In the genomic region with DNA sequence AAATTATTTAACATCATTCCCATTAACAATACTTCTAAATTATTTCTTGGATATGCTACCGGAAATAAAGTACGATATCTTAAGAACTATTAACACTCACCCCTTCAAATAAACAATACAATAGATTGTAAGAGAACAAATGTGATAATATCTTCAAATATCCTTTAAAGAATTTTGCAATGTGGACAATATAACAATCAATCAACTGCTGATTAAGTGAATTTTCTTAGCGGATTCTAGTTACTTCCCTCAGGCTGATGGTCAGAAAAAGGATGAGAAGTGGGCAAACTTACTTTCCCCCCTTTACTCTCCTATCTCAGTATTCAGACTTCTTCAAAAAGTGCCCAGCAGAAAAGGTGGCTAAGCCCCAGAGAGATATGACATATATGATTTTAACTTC, we compare ENCODE assay signal across 17 cellular contexts. TPM values are rescaled to one million over a fixed set of nuclear protein-coding genes. Genes with fewer than 3 reads are reported as not detected.
DNase-seq lines count a peak whose midpoint lies in the region; ATAC-seq, FAIRE-seq and TF ChIP-seq lines count a peak whose summit lies in the region.
"Had no signal": no experiment of that assay in that cellular context is flagged by ENCODE, and none has a peak within 500 bp of the region (broad histone marks: within the 10 kb centered on the region; RNA-seq: fewer than 3 reads in every experiment).

No MANE protein-coding gene starts in this region.

- DNase-seq in CD14-positive monocyte (ENCODE audit: low spot score) (no peak), NCI-H2227 (lab: John Stamatoyannopoulos, UW; ENCODE audit: unreplicated experiment) (no peak), Right ventricle myocardium superior (no peak)
- DNase-seq in activated naive CD8-positive, alpha-beta T cell treated with anti-CD3 and anti-CD28 coated beads for 36 hours, result no peak
- DNase-seq in naive thymus-derived CD8-positive, alpha-beta T cell, result no peak
- no peak for DNase-seq in activated CD4-positive, CD25-positive, alpha-beta regulatory T cell (lab: John Stamatoyannopoulos, UW)
- DNase-seq: activated CD4-positive, CD25-positive, alpha-beta regulatory T cell treated with anti-CD3 and anti-CD28 coated beads, Interleukin-2, amount 50 U/mL, for 72 hours; activated CD8-positive, alpha-beta memory T cell treated with anti-CD3 and anti-CD28 coated beads, Interleukin-2, amount 50 U/mL, for 48 hours; NCI-H1694; NCI-H345; NK-92 treated with Interleukin-12 subunit alpha and Interleukin-12 subunit beta, amount 100 ng/mL, for 24 hours; SHP77; stimulated activated CD4-positive, alpha-beta T cell treated with anti-CD3 and anti-CD28 coated beads, Interleukin-2, amount 100 ng/mL, for 48 hours had no signal

- FAIRE-seq in G401.6 (lab: Jason Lieb, UNC), result peak; percentile 39
- FAIRE-seq: endometrium, GM12892 had no signal

- H3K27me3 Mint-ChIP-seq in CD14-positive monocyte (ENCODE audit: low read depth in 3 of 3), result no peaks in the 10 kb centered on the region
- H3K27me3 Mint-ChIP-seq in activated naive CD8-positive, alpha-beta T cell treated with anti-CD3 and anti-CD28 coated beads for 36 hours, result no peaks in the 10 kb centered on the region
- no peaks in the 10 kb centered on the region for H3K27me3 Mint-ChIP-seq in naive thymus-derived CD8-positive, alpha-beta T cell

- POLR2A ChIA-PET in naive thymus-derived CD8-positive, alpha-beta T cell (lab: Charles Lee), result interaction anchor here (1.0 to 4.4 kb wide), 2 partner anchors 11 to 15 kb away, joined by 3 to 26 read pairs; partner anchors contain the start of gene NFE2L2

- TF ChIP-seq CTCF in CD14-positive monocyte (IDR thresholded peaks at IDR 0.05), result no peak

- H3K27ac Mint-ChIP-seq in CD14-positive monocyte, result peak overlapping the region in 5 of 7 donors; percentile 20 to 98 (median 42)
- peak overlapping the region; percentile 60 for H3K27ac Mint-ChIP-seq in activated naive CD8-positive, alpha-beta T cell treated with anti-CD3 and anti-CD28 coated beads for 36 hours
- peak overlapping the region in 6 of 10 donors; percentile 24 to 86 (median 66) for H3K27ac Mint-ChIP-seq in naive thymus-derived CD8-positive, alpha-beta T cell

- no peak for ATAC-seq in naive thymus-derived CD8-positive, alpha-beta T cell
- no peak for ATAC-seq in GM19463 (IDR thresholded peaks at IDR 0.05; ENCODE audit: unreplicated experiment)
- no peak for ATAC-seq in Right ventricle myocardium superior (ENCODE audit: poor library complexity)

- intact Hi-C loops in CD14-positive monocyte (cut with micrococcal nuclease), result no loop called here
- intact Hi-C loops in Right ventricle myocardium superior (cut with DNase I), result no loop called here

- H3K36me3 Mint-ChIP-seq in CD14-positive monocyte, result peaks cover 25 to 31% of the 10 kb centered on the region in 2 donors
- peaks cover 75% of the 10 kb centered on the region for H3K36me3 Mint-ChIP-seq in activated naive CD8-positive, alpha-beta T cell treated with anti-CD3 and anti-CD28 coated beads for 36 hours
- H3K36me3 Mint-ChIP-seq in naive thymus-derived CD8-positive, alpha-beta T cell, result peaks cover 4 to 46% (median 11%) of the 10 kb centered on the region in 3 donors

- peaks cover 71% of the 10 kb centered on the region for H3K4me1 Mint-ChIP-seq in CD14-positive monocyte
- peaks cover 83% of the 10 kb centered on the region for H3K4me1 Mint-ChIP-seq in activated naive CD8-positive, alpha-beta T cell treated with anti-CD3 and anti-CD28 coated beads for 36 hours
- H3K4me1 Mint-ChIP-seq in naive thymus-derived CD8-positive, alpha-beta T cell, result peaks cover 47 to 93% (median 91%) of the 10 kb centered on the region in 4 donors

- peaks cover 0 to 6% (median 0%) of the 10 kb centered on the region in 7 donors for H3K9me3 Mint-ChIP-seq in CD14-positive monocyte
- peaks cover 10% of the 10 kb centered on the region for H3K9me3 Mint-ChIP-seq in activated naive CD8-positive, alpha-beta T cell treated with anti-CD3 and anti-CD28 coated beads for 36 hours
- no peaks in the 10 kb centered on the region for H3K9me3 Mint-ChIP-seq in naive thymus-derived CD8-positive, alpha-beta T cell

- no peak overlapping the region for H3K4me3 Mint-ChIP-seq in CD14-positive monocyte
- no peak overlapping the region for H3K4me3 Mint-ChIP-seq in activated naive CD8-positive, alpha-beta T cell treated with anti-CD3 and anti-CD28 coated beads for 36 hours
- peak overlapping the region in 3 of 10 donors; percentile 24 to 95 (median 45) for H3K4me3 Mint-ChIP-seq in naive thymus-derived CD8-positive, alpha-beta T cell

RNA-seq across cellular contexts. Expression of gene NFE2L2, which starts 10.8 kb away (rescaled TPM):
- 10 to 100 TPM; 38.7 to 51.6 TPM for polyA plus RNA-seq in CD14-positive monocyte
- total RNA-seq in activated naive CD8-positive, alpha-beta T cell treated with anti-CD3 and anti-CD28 coated beads for 36 hours, result 10 to 100 TPM; 68.3 to 70.3 TPM
- total RNA-seq in naive thymus-derived CD8-positive, alpha-beta T cell, result 10 to 100 TPM; 93.6 to 96.9 TPM
- polyA plus RNA-seq in naive thymus-derived CD8-positive, alpha-beta T cell, result 10 to 100 TPM; 48.2 to 57.8 (median 56.0) TPM
- total RNA-seq in Right ventricle myocardium superior, result 45.8 TPM

RNA-seq across cellular contexts. Expression of gene HNRNPA3, which starts 41.1 kb away (rescaled TPM):
- polyA plus RNA-seq in CD14-positive monocyte, result 10 to 100 TPM; 26.5 to 43.0 TPM
- 100 to 1,000 TPM; 253 to 254 TPM for total RNA-seq in activated naive CD8-positive, alpha-beta T cell treated with anti-CD3 and anti-CD28 coated beads for 36 hours
- total RNA-seq in naive thymus-derived CD8-positive, alpha-beta T cell, result 100 to 1,000 TPM; 156 to 158 TPM
- polyA plus RNA-seq in naive thymus-derived CD8-positive, alpha-beta T cell, result 10 to 100 TPM; 47.6 to 56.6 (median 52.1) TPM
- total RNA-seq in Right ventricle myocardium superior, result 64.5 TPM
